In the genomic region with DNA sequence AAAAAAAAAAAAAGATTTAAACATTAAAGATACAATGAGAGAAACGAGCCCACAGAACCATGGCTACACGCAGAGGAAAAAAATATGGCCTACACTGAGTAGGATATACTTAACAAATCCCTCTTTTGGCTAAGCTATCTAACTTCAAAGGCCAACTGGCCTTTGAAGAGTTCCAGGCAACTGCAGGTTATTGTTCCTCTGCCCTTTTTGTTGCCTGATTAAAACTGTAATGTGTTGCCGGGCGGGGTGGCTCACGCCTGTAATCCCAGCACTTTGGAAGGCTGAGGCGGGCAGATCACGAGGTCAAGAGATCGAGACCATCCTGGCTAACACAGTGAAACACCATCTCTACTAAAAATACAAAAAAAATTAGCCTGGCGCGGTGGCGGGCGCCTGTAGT, we compare ENCODE assay signal across 3 cellular contexts. TPM values are rescaled to one million over a fixed set of nuclear protein-coding genes. Genes with fewer than 3 reads are reported as not detected.
"Had no signal": no experiment of that assay in that cellular context is flagged by ENCODE, and none has a peak within 500 bp of the region (broad histone marks: within the 10 kb centered on the region; RNA-seq: fewer than 3 reads in every experiment).

No MANE protein-coding gene starts in this region.

RNA-seq across cellular contexts. Expression of gene FZD9, which starts 47.9 kb away (rescaled TPM):
- total RNA-seq: MCF 10A, OCI-LY7, SJCRH30 had no signal
